In the genomic region with DNA sequence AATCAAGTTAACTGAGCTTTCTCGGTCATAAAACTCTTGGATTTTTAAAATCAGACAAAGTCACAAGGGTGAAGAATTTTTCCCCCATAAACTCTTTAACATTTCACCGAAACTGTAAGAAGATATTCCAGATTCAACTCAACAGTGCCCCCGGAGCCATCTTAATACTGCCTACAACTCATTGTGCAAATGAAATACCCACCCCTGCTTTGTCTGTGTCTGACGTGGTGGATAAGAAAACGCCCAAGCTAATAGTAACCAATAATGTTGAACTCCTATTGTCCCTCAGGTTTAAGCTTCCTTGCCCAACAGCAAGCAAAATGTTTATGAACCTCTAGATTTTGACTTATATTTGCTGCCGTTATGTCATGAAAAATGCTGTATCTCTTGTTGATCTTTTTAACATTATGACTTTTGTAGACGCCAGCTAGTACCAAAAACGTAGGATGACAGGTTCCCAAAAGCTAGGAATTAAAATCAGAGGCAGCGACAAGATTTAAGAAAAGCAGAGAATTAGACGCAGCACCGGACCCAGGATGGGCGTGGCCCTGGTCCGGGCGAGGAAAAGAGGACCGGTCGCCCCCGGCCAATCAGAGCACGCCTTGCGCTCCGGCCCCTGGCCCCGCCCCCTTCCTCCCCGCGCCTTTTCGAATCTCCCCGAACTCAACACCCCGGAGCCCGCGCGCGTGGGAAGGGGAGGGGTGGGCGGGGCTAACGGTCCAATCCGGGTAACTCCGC, we compare ENCODE assay signal across 8 cellular contexts. TPM values are rescaled to one million over a fixed set of nuclear protein-coding genes. Genes with fewer than 3 reads are reported as not detected.
A peak's percentile ranks its signal among the peaks of the same experiment; 100 is the strongest.
DNase-seq lines count a peak whose midpoint lies in the region; ATAC-seq and TF ChIP-seq lines count a peak whose summit lies in the region.

No MANE protein-coding gene starts in this region.

- POLR2A ChIA-PET in CD8-positive, alpha-beta memory T cell (lab: Charles Lee), result interaction anchor here (0.6 to 3.0 kb wide), 5 partner anchors 10 to 155 kb away, joined by 3 to 20 read pairs (median 6); a partner anchor contains a TSS

- H3K27me3 Mint-ChIP-seq in CD8-positive, alpha-beta memory T cell, result no peaks in the 10 kb centered on the region
- H3K27me3 Mint-ChIP-seq in endodermal cell (ENCODE audit: insufficient read depth), result peaks cover 3% of the 10 kb centered on the region

- ATAC-seq in GM21423 (IDR thresholded peaks at IDR 0.05; ENCODE audit: unreplicated experiment), result peak; percentile 77

- peak overlapping the region; percentile 94 for H3K9ac ChIP-seq in HUES64 (ENCODE audit: low read depth, low read length)
- H3K9ac ChIP-seq in NT2/D1 (ENCODE audit: insufficient read length, low read depth), result peak overlapping the region; percentile 71
- peak overlapping the region; percentile 85 for H3K9ac ChIP-seq in endodermal cell (ENCODE audit: extremely low read depth, low read length, poor library complexity, severe bottlenecking)

- no peaks in the 10 kb centered on the region for H3K9me3 Mint-ChIP-seq in CD8-positive, alpha-beta memory T cell
- H3K9me3 Mint-ChIP-seq in endodermal cell, result no peaks in the 10 kb centered on the region

- H3K36me3 Mint-ChIP-seq in CD8-positive, alpha-beta memory T cell, result peaks cover 2 to 29% (median 5%) of the 10 kb centered on the region in 3 donors
- H3K36me3 Mint-ChIP-seq in endodermal cell (ENCODE audit: low read depth), result peaks cover 40% of the 10 kb centered on the region

- no peaks in the 10 kb centered on the region for H3K36me3 ChIP-seq in CD8-positive, alpha-beta memory T cell (ENCODE audit: insufficient read depth, low read length)
- H3K36me3 ChIP-seq in HUES64 (ENCODE audit: insufficient read depth, low read length) (peaks cover 45% of the 10 kb centered on the region), NT2/D1 (ENCODE audit: insufficient read depth, insufficient read length, low read length) (peaks cover 45% of the 10 kb centered on the region), endodermal cell (ENCODE audit: control insufficient read depth, insufficient read depth, low read length) (peaks cover 42% of the 10 kb centered on the region), mesodermal cell (ENCODE audit: control insufficient read depth, insufficient read depth, low read length) (peaks cover 46% of the 10 kb centered on the region)

- peak; percentile 41 for TF ChIP-seq CTCF in endodermal cell (conservative IDR thresholded peaks at IDR 0.05)

- 3% methylated on average over 20 of the region's 34 CpGs for whole genome bisulfite sequencing in HUES64
- 0 to 1% methylated on average over 9 to 26 of the region's 34 CpGs for WGBS in endodermal cell (ENCODE audit: insufficient coverage in 1 of 2, insufficient read length in 1 of 2), 2 experiments
- 0% methylated on average over 6 to 11 of the region's 34 CpGs for WGBS in mesodermal cell (ENCODE audit: insufficient coverage in 2 of 2), 2 experiments

- peaks cover 12% of the 10 kb centered on the region for H3K4me1 ChIP-seq in CD8-positive, alpha-beta memory T cell (ENCODE audit: insufficient read depth, low read length)
- H3K4me1 ChIP-seq in HUES64 (ENCODE audit: insufficient read depth, low read length), result peaks cover 18% of the 10 kb centered on the region
- H3K4me1 ChIP-seq in NT2/D1 (ENCODE audit: insufficient read depth, insufficient read length), result peaks cover 4% of the 10 kb centered on the region
- no peaks in the 10 kb centered on the region for H3K4me1 ChIP-seq in endodermal cell (ENCODE audit: control insufficient read depth, insufficient read depth, low read length)
- H3K4me1 ChIP-seq in mesodermal cell (ENCODE audit: control insufficient read depth, insufficient read depth, low read length, poor library complexity, severe bottlenecking), result peaks cover 18% of the 10 kb centered on the region

- H3K27ac Mint-ChIP-seq in CD8-positive, alpha-beta memory T cell, result peak overlapping the region; percentile 74 to 96 (median 93)
- peak overlapping the region; percentile 89 for H3K27ac Mint-ChIP-seq in endodermal cell

- peak overlapping the region; percentile 84 for H3K4me3 ChIP-seq in CD8-positive, alpha-beta memory T cell (ENCODE audit: low read length)
- H3K4me3 ChIP-seq in HUES64 (ENCODE audit: low read length) (peak overlapping the region; percentile 85), NT2/D1 (ENCODE audit: insufficient read length, low read depth) (peak overlapping the region; percentile 74), endodermal cell (ENCODE audit: low read length) (peak overlapping the region; percentile 100), mesodermal cell (ENCODE audit: extremely low read depth, insufficient read depth, low read length, poor library complexity, severe bottlenecking) (peak overlapping the region; percentile 65)

- H3K9me3 ChIP-seq in CD8-positive, alpha-beta memory T cell (ENCODE audit: low read length), result no peaks in the 10 kb centered on the region
- H3K9me3 ChIP-seq in HUES64 (ENCODE audit: insufficient read depth, low read depth, low read length), result no peaks in the 10 kb centered on the region
- no peaks in the 10 kb centered on the region for H3K9me3 ChIP-seq in NT2/D1 (ENCODE audit: insufficient read depth, low read length)
- no peaks in the 10 kb centered on the region for H3K9me3 ChIP-seq in endodermal cell (ENCODE audit: control insufficient read depth, low read length)
- no peaks in the 10 kb centered on the region for H3K9me3 ChIP-seq in mesodermal cell (ENCODE audit: control insufficient read depth, low read length)

- CTCF ChIA-PET in CD8-positive, alpha-beta memory T cell (lab: Charles Lee), result interaction anchor here (0.6 to 6.4 kb wide), 8 partner anchors 9 to 131 kb away, joined by 3 to 49 read pairs (median 6); a partner anchor contains a TSS

- peak overlapping the region; percentile 85 to 97 (median 92) for H3K4me3 Mint-ChIP-seq in CD8-positive, alpha-beta memory T cell
- H3K4me3 Mint-ChIP-seq in endodermal cell, result peak overlapping the region; percentile 78

- no peaks in the 10 kb centered on the region for H3K27me3 ChIP-seq in CD8-positive, alpha-beta memory T cell (ENCODE audit: insufficient read depth, low read length, poor library complexity, severe bottlenecking)
- no peaks in the 10 kb centered on the region for H3K27me3 ChIP-seq in HUES64 (ENCODE audit: insufficient read depth, low read length)
- H3K27me3 ChIP-seq in NT2/D1 (ENCODE audit: insufficient read depth, insufficient read length), result peaks cover 12% of the 10 kb centered on the region
- no peaks in the 10 kb centered on the region for H3K27me3 ChIP-seq in endodermal cell (ENCODE audit: control insufficient read depth, insufficient read depth, low read length, poor library complexity, severe bottlenecking)

- H3K4me1 Mint-ChIP-seq in CD8-positive, alpha-beta memory T cell, result peaks cover 15 to 26% (median 25%) of the 10 kb centered on the region in 3 donors
- H3K4me1 Mint-ChIP-seq in endodermal cell, result peaks cover 24% of the 10 kb centered on the region

- peak; percentile 77 to 93 (median 89) for DNase-seq in CD8-positive, alpha-beta memory T cell
- peak; percentile 95 for DNase-seq in NT2/D1 (ENCODE audit: low read depth, low spot score)
- peak; percentile 87 for DNase-seq in activated CD8-positive, alpha-beta memory T cell treated with anti-CD3 and anti-CD28 coated beads, Interleukin-2, amount 50 U/mL, for 24 hours (ENCODE audit: extremely low read depth)
- peak; percentile 98 for DNase-seq in endodermal cell
- peak; percentile 85 for DNase-seq in stimulated activated CD8-positive, alpha-beta memory T cell treated with anti-CD3 and anti-CD28 coated beads, Interleukin-15, amount 100 ng/mL, for 24 hours (ENCODE audit: low read depth)

- H3K27ac ChIP-seq in CD8-positive, alpha-beta memory T cell (ENCODE audit: low read depth, low read length), result peak overlapping the region; percentile 76
- peak overlapping the region; percentile 99; the same call in 1 of the 2 replicates for H3K27ac ChIP-seq in HUES64 (ENCODE audit: low read depth, low read length)
- H3K27ac ChIP-seq in endodermal cell (ENCODE audit: low read depth, low read length), result peak overlapping the region; percentile 98
- H3K27ac ChIP-seq in mesodermal cell (ENCODE audit: low read depth, low read length, severe bottlenecking), result peak overlapping the region; percentile 62

RNA-seq across cellular contexts. Expression of a gene that starts 1.1 kb away (rescaled TPM):
- 100 to 1,000 TPM; 306 to 325 TPM for total RNA-seq in CD8-positive, alpha-beta memory T cell
- 88.7 TPM for polyA plus RNA-seq in CD8-positive, alpha-beta memory T cell
- 581 TPM for polyA plus RNA-seq in HUES64 (2013, experiment 1 of 2)
- polyA plus RNA-seq in HUES64 (2013, experiment 2 of 2), result 808 TPM
- 100 to 1,000 TPM; 543 to 585 TPM for total RNA-seq in endodermal cell
- 1,221 TPM for polyA plus RNA-seq in endodermal cell (2013, experiment 1 of 2)
- 1,270 TPM for polyA plus RNA-seq in endodermal cell (2013, experiment 2 of 2)
- polyA plus RNA-seq in mesodermal cell (2013, experiment 1 of 2), result 857 TPM
- 919 TPM for polyA plus RNA-seq in mesodermal cell (2013, experiment 2 of 2)

RNA-seq across cellular contexts. Expression of a gene that starts 29.6 kb away (rescaled TPM):
- 1 to 10 TPM; 7.9 to 8.1 TPM for total RNA-seq in CD8-positive, alpha-beta memory T cell
- polyA plus RNA-seq in CD8-positive, alpha-beta memory T cell, result 0.09 TPM
- 2.7 TPM for polyA plus RNA-seq in HUES64 (2013, experiment 1 of 2)
- 4.4 TPM for polyA plus RNA-seq in HUES64 (2013, experiment 2 of 2)
- total RNA-seq in endodermal cell, result 10 to 100 TPM; 11.7 to 15.0 TPM
- polyA plus RNA-seq in endodermal cell (2013, experiment 1 of 2), result 5.5 TPM
- 5.7 TPM for polyA plus RNA-seq in endodermal cell (2013, experiment 2 of 2)
- 8.0 TPM for polyA plus RNA-seq in mesodermal cell (2013, experiment 1 of 2)
- 8.1 TPM for polyA plus RNA-seq in mesodermal cell (2013, experiment 2 of 2)

RNA-seq across cellular contexts. Expression of a gene that starts 45.9 kb away (rescaled TPM):
- 1 to 10 TPM; 7.3 to 7.4 TPM for total RNA-seq in CD8-positive, alpha-beta memory T cell
- polyA plus RNA-seq in CD8-positive, alpha-beta memory T cell, result not detected
- 14.7 TPM for polyA plus RNA-seq in HUES64 (2013, experiment 1 of 2)
- polyA plus RNA-seq in HUES64 (2013, experiment 2 of 2), result 17.8 TPM
- total RNA-seq in endodermal cell, result 10 to 100 TPM; 14.3 to 19.5 TPM
- 8.0 TPM for polyA plus RNA-seq in endodermal cell (2013, experiment 1 of 2)
- 7.4 TPM for polyA plus RNA-seq in endodermal cell (2013, experiment 2 of 2)
- 5.8 TPM for polyA plus RNA-seq in mesodermal cell (2013, experiment 1 of 2)
- polyA plus RNA-seq in mesodermal cell (2013, experiment 2 of 2), result 4.0 TPM

Comparison
In these comparisons a context has a peak if more than half of its experiments do, and no peak if none do; other contexts are left out.
1. Peak in every context shown above with its lines: DNase-seq, ATAC-seq, H3K4me3 ChIP-seq and H3K27ac ChIP-seq.